9 cellular contexts compared by ENCODE assay signal in the genomic region with DNA sequence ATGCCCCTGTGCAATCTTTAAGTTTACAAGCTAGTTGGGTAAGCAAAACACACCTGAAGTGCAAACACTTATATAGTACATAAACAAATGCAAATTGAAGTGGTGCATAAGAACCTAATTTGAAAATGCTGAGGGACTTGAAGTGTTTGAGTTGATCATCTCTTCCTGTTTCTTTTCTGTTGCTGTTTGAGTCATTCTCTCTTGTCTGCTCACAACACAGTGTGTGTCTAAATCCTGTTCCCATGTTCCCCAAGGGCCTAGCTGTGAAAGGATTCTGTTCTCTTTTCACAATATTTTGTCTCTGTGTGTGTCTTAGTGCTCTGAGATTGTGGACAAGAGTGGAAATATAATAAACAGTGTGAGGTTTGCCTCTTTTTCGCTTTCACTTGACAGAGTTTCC. TPM values are rescaled to one million over a fixed set of nuclear protein-coding genes. Genes with fewer than 3 reads are reported as not detected.
A peak's percentile ranks its signal among the peaks of the same experiment; 100 is the strongest.
DNase-seq lines count a peak whose midpoint lies in the region; ATAC-seq and TF ChIP-seq lines count a peak whose summit lies in the region.
"Had no signal": no experiment of that assay in that cellular context is flagged by ENCODE, and none has a peak within 500 bp of the region (broad histone marks: within the 10 kb centered on the region; RNA-seq: fewer than 3 reads in every experiment).

No MANE protein-coding gene starts in this region.

- peaks cover 53% of the 10 kb centered on the region for H3K4me1 ChIP-seq in mononuclear cell (ENCODE audit: insufficient read depth, low read length)

- H3K27me3 ChIP-seq in HL-60 (ENCODE audit: insufficient read depth, poor library complexity, severe bottlenecking) (no peaks in the 10 kb centered on the region), mononuclear cell (ENCODE audit: insufficient read depth, low read length) (no peaks in the 10 kb centered on the region)

- H3K4me3 ChIP-seq in HL-60 (replicated peaks; ENCODE audit: insufficient read depth, low read length) (no peak overlapping the region), mononuclear cell (ENCODE audit: low read length) (peak overlapping the region; percentile 0)

- ATAC-seq in GM18519 (IDR thresholded peaks at IDR 0.05; ENCODE audit: low FRiP score, unreplicated experiment): peak; percentile 64
- peak; percentile 80 for ATAC-seq in GM21717 (IDR thresholded peaks at IDR 0.05; ENCODE audit: unreplicated experiment)

- TF ChIP-seq CTCF in HL-60 (IDR thresholded peaks at IDR 0.05; ENCODE audit: insufficient read depth, low read length): no peak

- no peak for DNase-seq in HL-60 (ENCODE audit: low read depth in 1 of 2, low spot score in 1 of 2)
- DNase-seq in glomerular visceral epithelial cell (ENCODE audit: extremely low spot score): no peak
- no peak for DNase-seq in ureter (ENCODE audit: low spot score)
- DNase-seq in NK-92 treated with Interleukin-12 subunit alpha and Interleukin-12 subunit beta, amount 100 ng/mL, for 24 hours (lab: John Stamatoyannopoulos, UW): no peak
- DNase-seq in nucleus accumbens (lab: John Stamatoyannopoulos, UW): no peak

- H3K9me3 ChIP-seq in mononuclear cell (ENCODE audit: low read depth, low read length): no peaks in the 10 kb centered on the region

- peak overlapping the region; percentile 40 for H3K27ac ChIP-seq in HL-60 (replicated peaks)

RNA-seq across cellular contexts. Expression of gene CD96, which starts 6.1 kb away (rescaled TPM):
- total RNA-seq in mononuclear cell (117 TPM), ureter (45.9 TPM)
- total RNA-seq: lung microvascular endothelial cell had no signal

RNA-seq across cellular contexts. Expression of gene ZBED2, which starts 47.1 kb away (rescaled TPM):
- not detected for total RNA-seq in mononuclear cell
- not detected for total RNA-seq in ureter
- total RNA-seq: lung microvascular endothelial cell had no signal
